ENCODE assay signal across 9 cellular contexts in the genomic region with DNA sequence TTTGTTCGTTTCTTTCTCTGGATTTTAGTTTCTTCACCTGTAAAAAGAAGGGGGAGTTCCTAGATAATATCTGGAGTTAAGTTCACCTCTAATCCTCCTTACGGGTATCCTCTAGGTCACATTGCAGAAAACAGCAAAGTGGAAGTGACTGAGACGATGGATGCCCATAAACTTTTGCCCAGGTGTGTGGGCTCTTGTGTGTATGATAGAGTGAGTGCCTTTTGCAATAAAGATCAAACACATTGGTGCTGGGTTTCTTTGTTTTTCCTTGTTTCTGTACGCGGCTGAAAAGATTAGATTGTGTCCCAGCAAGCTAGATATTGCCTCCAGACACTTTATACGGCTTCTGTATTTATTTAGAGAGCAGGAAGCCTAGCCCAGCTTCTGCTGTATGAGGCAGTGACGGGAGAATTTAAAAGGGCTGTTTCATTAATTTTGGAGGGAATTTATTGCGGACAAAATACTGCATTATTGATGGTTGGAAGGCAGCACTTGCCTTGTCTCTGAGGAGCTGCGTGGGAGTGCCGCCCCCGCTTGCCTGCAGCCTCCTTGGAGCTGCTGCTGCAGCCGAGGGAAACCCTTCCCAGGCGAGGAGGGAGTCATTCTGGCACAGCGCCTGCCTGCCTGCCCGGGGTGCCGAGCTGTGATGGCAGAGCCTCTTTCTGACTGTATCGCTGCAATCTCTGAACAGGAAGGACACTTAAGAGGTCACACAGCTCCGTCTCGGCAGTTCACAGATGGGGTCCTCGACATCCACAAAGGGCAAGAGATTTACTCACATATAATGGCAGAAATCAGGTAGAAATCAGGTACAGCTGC. TPM values are rescaled to one million over a fixed set of nuclear protein-coding genes. Genes with fewer than 3 reads are reported as not detected.
DNase-seq lines count a peak whose midpoint lies in the region; ATAC-seq and TF ChIP-seq lines count a peak whose summit lies in the region.
"Had no signal": no experiment of that assay in that cellular context is flagged by ENCODE, and none has a peak within 500 bp of the region (broad histone marks: within the 10 kb centered on the region; RNA-seq: fewer than 3 reads in every experiment).

No MANE protein-coding gene starts in this region.

- no peak overlapping the region for H3K9ac ChIP-seq in parathyroid adenoma

- TF ChIP-seq EP300 in esophagus muscularis mucosa (IDR thresholded peaks at IDR 0.05): no peak

- no peak for TF ChIP-seq CTCF in esophagus muscularis mucosa (IDR thresholded peaks at IDR 0.05)
- no peak for TF ChIP-seq CTCF in parathyroid adenoma (IDR thresholded peaks at IDR 0.05)

- H3K4me1 ChIP-seq in esophagus muscularis mucosa (peaks cover 6 to 13% (median 10%) of the 10 kb centered on the region in 4 donors), parathyroid adenoma (no peaks in the 10 kb centered on the region)

- no peaks in the 10 kb centered on the region for H3K36me3 ChIP-seq in esophagus muscularis mucosa
- H3K36me3 ChIP-seq in parathyroid adenoma (ENCODE audit: control insufficient read depth, insufficient read depth, low read length): no peaks in the 10 kb centered on the region

- no peaks in the 10 kb centered on the region for H3K79me2 ChIP-seq in parathyroid adenoma

- H3K27ac ChIP-seq in esophagus muscularis mucosa (replicated peaks in 1 of 4): no peak overlapping the region
- no peak overlapping the region for H3K27ac ChIP-seq in parathyroid adenoma

- H3K4me3 ChIP-seq in esophagus muscularis mucosa (peak overlapping the region; percentile 23 to 34 (median 28)), parathyroid adenoma (ENCODE audit: low read depth, low read length) (no peak overlapping the region)

- DNase-seq in EH (ENCODE audit: low read depth): peak; percentile 57
- DNase-seq in NCI-H510A treated with DMSO at 0.1 percent for 48 hours (lab: John Stamatoyannopoulos, UW): peak; percentile 37
- DNase-seq in esophagus muscularis mucosa (ENCODE audit: extremely low spot score): no peak
- no peak for DNase-seq in NCI-H2196 (lab: John Stamatoyannopoulos, UW; ENCODE audit: unreplicated experiment)
- no peak for DNase-seq in NCI-H1930 (lab: John Stamatoyannopoulos, UW)

- H3K27me3 ChIP-seq in esophagus muscularis mucosa (no peaks in the 10 kb centered on the region), parathyroid adenoma (ENCODE audit: control insufficient read depth, insufficient read depth, low read length) (no peaks in the 10 kb centered on the region)

- TF ChIP-seq POLR2A in esophagus muscularis mucosa (IDR thresholded peaks at IDR 0.05; ENCODE audit: low read depth): no peak

- peak overlapping the region; percentile 40 for H2AFZ ChIP-seq in parathyroid adenoma

- 26% methylated on average over 20 of the region's 20 CpGs for WGBS in esophagus muscularis mucosa

- intact Hi-C loops in esophagus muscularis mucosa (cut with DNase I): no loop called here

- no peaks in the 10 kb centered on the region for H3K9me3 ChIP-seq in esophagus muscularis mucosa
- no peaks in the 10 kb centered on the region for H3K9me3 ChIP-seq in parathyroid adenoma (ENCODE audit: control insufficient read depth, low read length)

- ATAC-seq in GM21528 (IDR thresholded peaks at IDR 0.05; ENCODE audit: low FRiP score, unreplicated experiment) (no peak), GM21367 (IDR thresholded peaks at IDR 0.05; ENCODE audit: unreplicated experiment) (no peak)

- peak overlapping the region; percentile 21 for H3K4me2 ChIP-seq in parathyroid adenoma (ENCODE audit: low read length)

RNA-seq across cellular contexts. Expression of gene PYDC2, which starts 38.6 kb away (rescaled TPM):
- not detected for total RNA-seq in esophagus muscularis mucosa
- total RNA-seq: frontal cortex had no signal

Comparison
In these comparisons a context has a peak if more than half of its experiments do, and no peak if none do; other contexts are left out.
1. DNase-seq: peak in EH (single experiment) and NCI-H510A treated with DMSO at 0.1 percent for 48 hours (single experiment); none in esophagus muscularis mucosa (single experiment), NCI-H2196 (single experiment) and NCI-H1930 (0 of 2).